Comparison of ENCODE assay signal across 1 cellular context in the genomic region with DNA sequence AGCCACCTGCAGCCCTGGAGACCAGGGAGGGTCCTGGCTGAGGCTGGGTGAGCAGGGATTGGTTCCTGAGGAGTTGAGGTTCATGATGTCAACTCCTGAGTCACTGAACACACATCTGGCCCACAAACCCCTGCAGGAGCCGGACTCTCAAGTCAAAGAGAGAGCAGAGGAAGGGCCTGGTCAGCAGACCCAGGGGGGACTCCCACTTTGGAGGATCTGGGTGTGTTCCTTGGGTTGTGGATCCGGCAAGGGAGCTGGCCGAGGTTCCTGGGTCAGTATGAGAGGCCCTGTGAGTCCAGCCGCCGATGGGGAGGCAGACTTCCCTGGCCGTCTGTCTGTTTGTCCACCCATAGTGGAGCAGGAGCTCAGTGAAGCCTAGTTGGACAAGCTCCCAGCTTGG.
TF ChIP-seq lines count a peak whose summit lies in the region.

No MANE protein-coding gene starts in this region.

TF ChIP-seq in HepG2, 621 proteins besides CTCF, POLR2A, EP300 and RAD21 (continued from another document):
- TF ChIP-seq KDM5B (CRISPR knock-in tag; IDR thresholded peaks at IDR 0.05; ENCODE audit: borderline replicate concordance): 0 out of 2 replicates have a peak, but pooled peaks have one; percentile 20
- TF ChIP-seq ZNF761 (CRISPR knock-in tag; conservative IDR thresholded peaks at IDR 0.05): no peak
- TF ChIP-seq ZNF816 (CRISPR knock-in tag; IDR thresholded peaks at IDR 0.05; ENCODE audit: borderline replicate concordance): no peak
- no peak for TF ChIP-seq ZNF615 (CRISPR knock-in tag; IDR thresholded peaks at IDR 0.05; ENCODE audit: borderline replicate concordance)
